27 cellular contexts compared by ENCODE assay signal in the genomic region with DNA sequence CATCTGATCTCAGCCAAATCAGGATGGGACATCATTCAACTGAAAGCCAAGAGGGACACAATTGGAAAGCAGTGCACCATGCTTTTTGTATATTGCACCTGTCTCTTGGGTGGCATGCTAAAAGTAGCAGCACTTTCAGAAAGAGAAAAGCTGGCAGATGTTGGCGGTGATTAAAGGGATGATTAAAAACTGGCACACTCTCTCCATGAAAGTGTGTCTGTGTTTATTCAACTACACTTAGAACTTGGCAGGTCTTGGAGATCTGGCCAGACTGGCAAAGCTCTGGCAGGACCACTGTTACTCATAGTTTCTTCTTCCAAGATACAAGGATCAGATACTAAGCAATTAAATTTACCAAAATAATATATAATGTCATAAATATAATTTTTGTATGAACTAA.
"Had no signal": no experiment of that assay in that cellular context is flagged by ENCODE, and none has a peak within 500 bp of the region (broad histone marks: within the 10 kb centered on the region; RNA-seq: fewer than 3 reads in every experiment).

No MANE protein-coding gene starts in this region.

- ATAC-seq: activated naive CD4-positive, alpha-beta T cell treated with anti-CD3 and anti-CD28 coated beads, Interleukin-2, amount 50 U/mL, for 72 hours; activated naive CD8-positive, alpha-beta T cell treated with anti-CD3 and anti-CD28 coated beads, Interleukin-2, amount 50 U/mL, for 24 hours; activated T-cell treated with anti-CD3 and anti-CD28 coated beads, Interleukin-2, amount 50 U/mL, for 4 hours; K562; Panc1; Right ventricle myocardium inferior had no signal

- DNase-seq: activated CD4-positive, alpha-beta memory T cell treated with anti-CD3 and anti-CD28 coated beads for 36 hours; activated CD4-positive, alpha-beta T cell treated with anti-CD3 and anti-CD28 coated beads, Interleukin-2, amount 10 ng/mL, durations not matched to agents 7 days and 5 days; activated CD4-positive, CD25-positive, alpha-beta regulatory T cell; activated CD8-positive, alpha-beta memory T cell treated with anti-CD3 and anti-CD28 coated beads for 24 hours; activated effector memory CD4-positive, alpha-beta T cell treated with anti-CD3 and anti-CD28 coated beads, Interleukin-2, amount 50 U/mL, for 16 hours; activated naive CD4-positive, alpha-beta T cell treated with Interleukin-2 at 50 U/mL for 16 hours; activated naive CD8-positive, alpha-beta T cell treated with anti-CD3 and anti-CD28 coated beads, Interleukin-2, amount 50 U/mL, for 24 hours; activated T-cell treated with anti-CD3 and anti-CD28 coated beads, Interleukin-2, amount 50 U/mL, for 4 hours; amniotic stem cell; Karpas-422; NCI-H1048; NCI-H1436; NCI-H187 treated with DMSO at 0.1 percent for 48 hours; NCI-H2107; NCI-H226; NCI-H510A treated with DMSO at 0.1 percent for 48 hours; NCI-H774; NK-92 treated with Interleukin-12 subunit alpha and Interleukin-12 subunit beta, amount 100 ng/mL, for 24 hours; OCI-M1; RPMI8226; SJCRH30; SK-N-SH; T-helper 1 cell had no signal
